In the genomic region with DNA sequence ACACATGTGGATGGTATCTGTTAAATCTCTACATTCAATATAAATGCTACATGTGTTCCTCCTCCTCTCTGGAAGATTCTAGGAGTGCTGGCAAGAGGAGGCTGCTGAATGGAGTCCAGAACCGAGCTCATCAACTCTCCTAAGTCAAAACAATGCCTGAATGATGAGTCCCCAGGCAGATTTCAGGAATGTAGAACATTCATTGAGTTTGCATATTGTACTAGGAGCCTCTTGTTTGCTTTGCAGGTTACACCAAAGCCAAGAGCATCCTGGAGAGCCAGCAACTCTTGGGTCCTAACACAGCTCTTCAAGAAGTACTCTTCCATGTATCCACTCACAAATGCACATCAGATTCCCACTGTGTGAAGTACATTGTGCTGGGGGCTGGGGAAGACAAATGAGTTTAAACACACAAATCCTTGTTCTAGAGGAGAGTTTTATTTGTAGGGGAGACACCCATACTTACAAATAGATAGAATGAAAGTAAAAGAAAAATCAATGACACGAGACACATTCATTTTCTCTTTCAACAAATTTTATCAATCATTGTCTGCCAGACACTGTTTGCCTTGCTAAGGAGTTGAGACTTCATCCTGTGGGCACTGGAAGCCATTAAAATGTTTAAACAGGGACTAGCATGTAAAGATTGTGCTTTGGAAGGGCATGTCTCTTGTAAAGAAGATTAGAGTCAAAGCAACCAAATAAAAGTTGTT, we compare ENCODE assay signal across 14 cellular contexts.
DNase-seq lines count a peak whose midpoint lies in the region; ATAC-seq and TF ChIP-seq lines count a peak whose summit lies in the region.
"Had no signal": no experiment of that assay in that cellular context is flagged by ENCODE, and none has a peak within 500 bp of the region (broad histone marks: within the 10 kb centered on the region; RNA-seq: fewer than 3 reads in every experiment).

No MANE protein-coding gene starts in this region.

- H3K4me1 ChIP-seq in subcutaneous abdominal adipose tissue (ENCODE audit: control insufficient read depth in 5 of 5, insufficient read depth in 5 of 5, low read length in 5 of 5), result peaks cover 0 to 11% (median 3%) of the 10 kb centered on the region in 5 donors

- H3K36me3 Mint-ChIP-seq in CD4-positive, alpha-beta T cell (ENCODE audit: low read depth), result no peaks in the 10 kb centered on the region

- DNase-seq in DMS53 (lab: John Stamatoyannopoulos, UW) (peak; percentile 16), DMS53 treated with DMSO at 0.1 percent for 48 hours (lab: John Stamatoyannopoulos, UW; ENCODE audit: unreplicated experiment) (no peak), LHCN-M2 (ENCODE audit: low read depth) (peak; percentile 40), fibroblast of mammary gland (ENCODE audit: low read depth) (peak; percentile 83), SIG-M5 (lab: John Stamatoyannopoulos, UW) (no peak)
- no peak for DNase-seq in CD4-positive, alpha-beta T cell
- DNase-seq: 8988T; DMS153; effector memory CD8-positive, alpha-beta T cell; hypothalamus had no signal

- POLR2A ChIA-PET in CD4-positive, alpha-beta T cell (lab: Charles Lee), result no interaction called here

- H3K4me3 Mint-ChIP-seq in CD4-positive, alpha-beta T cell, result no peak overlapping the region
- H3K4me3 Mint-ChIP-seq: effector memory CD8-positive, alpha-beta T cell; T-helper 2 cell treated with Interferon-gamma antibody and Interleukin-4, amounts not matched to agents 5 μg/mL and 100 μg/mL, for 36 hours had no signal

- no peak for ATAC-seq in HG02840 (IDR thresholded peaks at IDR 0.05; ENCODE audit: low FRiP score, unreplicated experiment)
- ATAC-seq in CD4-positive, alpha-beta T cell (ENCODE audit: poor library complexity), result no peak
- ATAC-seq: effector memory CD8-positive, alpha-beta T cell had no signal

- no peak for TF ChIP-seq CTCF in fibroblast of mammary gland (conservative IDR thresholded peaks at IDR 0.05; ENCODE audit: control insufficient read depth, insufficient read depth, low read depth, low read length)
- TF ChIP-seq CTCF in CD4-positive, alpha-beta T cell (IDR thresholded peaks at IDR 0.05), result no peak

- CTCF ChIA-PET in CD4-positive, alpha-beta T cell (lab: Charles Lee), result no interaction called here

- no peaks in the 10 kb centered on the region for H3K9me3 ChIP-seq in subcutaneous abdominal adipose tissue (ENCODE audit: control insufficient read depth in 5 of 5, low read length in 5 of 5)
- H3K9me3 ChIP-seq in CD4-positive, alpha-beta T cell (ENCODE audit: control insufficient read depth, low read length), result no peaks in the 10 kb centered on the region

- H3K9me3 Mint-ChIP-seq in CD4-positive, alpha-beta T cell, result no peaks in the 10 kb centered on the region
- H3K9me3 Mint-ChIP-seq: effector memory CD8-positive, alpha-beta T cell; T-helper 2 cell treated with Interferon-gamma antibody and Interleukin-4, amounts not matched to agents 5 μg/mL and 100 μg/mL, for 36 hours had no signal

- H3K9ac ChIP-seq in subcutaneous abdominal adipose tissue (ENCODE audit: low read length in 5 of 5), result no peak overlapping the region

- no peaks in the 10 kb centered on the region for H3K4me1 Mint-ChIP-seq in CD4-positive, alpha-beta T cell (ENCODE audit: low read depth)

- no peak overlapping the region for H3K4me3 ChIP-seq in fibroblast of mammary gland (ENCODE audit: control insufficient read depth, low read depth, low read length)
- H3K4me3 ChIP-seq in subcutaneous abdominal adipose tissue (ENCODE audit: low read depth in 1 of 5, low read length in 5 of 5), result peak overlapping the region in 1 of 5 donors; percentile 6

- intact Hi-C loops in CD4-positive, alpha-beta T cell (cut with DNase I, micrococcal nuclease), result no loop called here

- H3K36me3 ChIP-seq in subcutaneous abdominal adipose tissue (ENCODE audit: control insufficient read depth in 5 of 5, insufficient read depth in 5 of 5, low read length in 5 of 5), result no peaks in the 10 kb centered on the region

- H3K27me3 Mint-ChIP-seq in CD4-positive, alpha-beta T cell, result peaks cover 4% of the 10 kb centered on the region

- H3K27me3 ChIP-seq in subcutaneous abdominal adipose tissue (ENCODE audit: control insufficient read depth in 5 of 5, insufficient read depth in 4 of 5, low read length in 5 of 5), result peaks cover 0 to 4% (median 0%) of the 10 kb centered on the region in 5 donors
- no peaks in the 10 kb centered on the region for H3K27me3 ChIP-seq in CD4-positive, alpha-beta T cell (ENCODE audit: control insufficient read depth, insufficient read depth, low read length)

- no peak overlapping the region for H3K27ac Mint-ChIP-seq in CD4-positive, alpha-beta T cell
- H3K27ac Mint-ChIP-seq: effector memory CD8-positive, alpha-beta T cell; progenitor cell of endocrine pancreas; T-helper 2 cell treated with Interferon-gamma antibody and Interleukin-4, amounts not matched to agents 5 μg/mL and 100 μg/mL, for 36 hours had no signal

- H3K27ac ChIP-seq in subcutaneous abdominal adipose tissue (ENCODE audit: low read depth, low read length), result peak overlapping the region; percentile 18
- no peak overlapping the region for H3K27ac ChIP-seq in CD4-positive, alpha-beta T cell (ENCODE audit: low read depth, low read length)

Comparison
In these comparisons a context has a peak if more than half of its experiments do, and no peak if none do; other contexts are left out.
1. DNase-seq: peak in DMS53 (single experiment), LHCN-M2 (single experiment) and fibroblast of mammary gland (single experiment); none in DMS53 treated with DMSO at 0.1 percent for 48 hours (single experiment), CD4-positive, alpha-beta T cell (0 of 10) and SIG-M5 (single experiment).